ENCODE assay signal across 32 cellular contexts in the genomic region with DNA sequence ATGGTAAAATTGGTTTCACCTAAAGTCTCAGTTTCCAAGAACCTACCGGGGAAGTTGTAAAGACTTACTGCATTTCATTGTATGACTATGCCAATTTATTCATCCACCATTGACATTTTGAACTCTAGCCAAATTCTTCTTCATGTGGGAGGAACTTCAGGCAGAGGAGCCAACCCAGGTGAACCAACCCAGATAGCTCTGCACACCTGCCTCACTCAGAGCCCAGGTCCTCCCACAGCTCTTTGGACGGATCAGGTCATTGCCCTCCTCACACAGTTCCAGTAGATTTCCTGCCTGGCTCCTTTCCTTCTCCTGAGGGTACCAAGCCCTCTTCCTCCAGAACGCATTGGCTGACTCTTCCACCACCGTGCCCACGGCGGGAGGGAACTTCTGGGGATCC.
DNase-seq lines count a peak whose midpoint lies in the region; ATAC-seq and TF ChIP-seq lines count a peak whose summit lies in the region.
"Had no signal": no experiment of that assay in that cellular context is flagged by ENCODE, and none has a peak within 500 bp of the region (broad histone marks: within the 10 kb centered on the region; RNA-seq: fewer than 3 reads in every experiment).

No MANE protein-coding gene starts in this region.

- H3K9ac ChIP-seq in OCI-LY1 (ENCODE audit: low read length), result no peak overlapping the region

- H3K4me1 ChIP-seq in OCI-LY1 (ENCODE audit: insufficient read depth, low read length, severe bottlenecking), result peaks cover 52% of the 10 kb centered on the region
- H3K4me1 ChIP-seq: A549 had no signal

- no peaks in the 10 kb centered on the region for H3K79me2 ChIP-seq in OCI-LY1 (ENCODE audit: insufficient read depth, low read length)

- ATAC-seq in esophagus mucosa, result peak; percentile 87
- ATAC-seq: A549, GM23338, T-helper 17 cell had no signal

- TF ChIP-seq EP300 in Ishikawa (IDR thresholded peaks at IDR 0.05; ENCODE audit: borderline replicate concordance), result no peak

- H3K36me3 ChIP-seq in OCI-LY1 (ENCODE audit: insufficient read depth, low read length), result no peaks in the 10 kb centered on the region
- H3K36me3 ChIP-seq: brain microvascular endothelial cell, ovary, suprapubic skin had no signal

- H3K36me3 Mint-ChIP-seq in nephron progenitor cell (ENCODE audit: low read depth), result peaks cover 44% of the 10 kb centered on the region
- H3K36me3 Mint-ChIP-seq: CD4-positive, CD25-positive, alpha-beta regulatory T cell had no signal

- TF ChIP-seq CTCF in OCI-LY1 (IDR thresholded peaks at IDR 0.05; ENCODE audit: low read length), result no peak
- TF ChIP-seq CTCF in nephron progenitor cell (IDR thresholded peaks at IDR 0.05), result no peak
- no peak for TF ChIP-seq CTCF in GM10266 (IDR thresholded peaks at IDR 0.05; ENCODE audit: control insufficient read depth, insufficient read depth, low read depth, missing control alignments)

- peak overlapping the region; percentile 98 for H3K27ac ChIP-seq in OCI-LY1 (ENCODE audit: low read depth, low read length, poor library complexity, severe bottlenecking)
- H3K27ac ChIP-seq: A549, brain microvascular endothelial cell, ovary, PC-9, suprapubic skin had no signal

- peak overlapping the region; percentile 71 for H3K27ac Mint-ChIP-seq in nephron progenitor cell
- H3K27ac Mint-ChIP-seq: activated CD4-positive, alpha-beta memory T cell treated with anti-CD3 and anti-CD28 coated beads, Interleukin-2, amount 10 ng/mL, durations not matched to agents 7 days and 5 days; CD4-positive, CD25-positive, alpha-beta regulatory T cell; GM23338; nephron; T-helper 17 cell had no signal

- no peaks in the 10 kb centered on the region for H3K9me3 ChIP-seq in OCI-LY1 (ENCODE audit: low read length)
- H3K9me3 ChIP-seq: A549, ovary, suprapubic skin had no signal

- peaks cover 6% of the 10 kb centered on the region for H3K9me3 Mint-ChIP-seq in nephron progenitor cell
- H3K9me3 Mint-ChIP-seq: activated CD4-positive, alpha-beta memory T cell treated with anti-CD3 and anti-CD28 coated beads, Interleukin-2, amount 10 ng/mL, durations not matched to agents 7 days and 5 days had no signal

- H2AFZ ChIP-seq in OCI-LY1 (ENCODE audit: low read length), result no peak overlapping the region
- H2AFZ ChIP-seq: GM23338, PC-9 had no signal

- H3K4me3 Mint-ChIP-seq in nephron progenitor cell, result no peak overlapping the region
- H3K4me3 Mint-ChIP-seq: activated CD4-positive, alpha-beta memory T cell treated with anti-CD3 and anti-CD28 coated beads, Interleukin-2, amount 10 ng/mL, durations not matched to agents 7 days and 5 days; CD4-positive, CD25-positive, alpha-beta regulatory T cell; GM23338; nephron; T-helper 17 cell had no signal

- H3K4me1 Mint-ChIP-seq in nephron progenitor cell, result peaks cover 1% of the 10 kb centered on the region
- H3K4me1 Mint-ChIP-seq: GM23338, nephron had no signal

- H3K27me3 Mint-ChIP-seq in nephron progenitor cell (ENCODE audit: low read depth, poor library complexity), result peaks cover 4% of the 10 kb centered on the region
- H3K27me3 Mint-ChIP-seq: activated CD4-positive, alpha-beta memory T cell treated with anti-CD3 and anti-CD28 coated beads, Interleukin-2, amount 10 ng/mL, durations not matched to agents 7 days and 5 days; T-helper 17 cell had no signal

- no peak overlapping the region for H3K4me3 ChIP-seq in OCI-LY1 (ENCODE audit: low read depth, low read length, poor library complexity, severe bottlenecking)
- H3K4me3 ChIP-seq: A549, GM23338, lung, ovary, PC-9, suprapubic skin had no signal

- H4K20me1 ChIP-seq in OCI-LY1 (ENCODE audit: insufficient read depth, low read length), result no peaks in the 10 kb centered on the region

- no peak for DNase-seq in nephron progenitor cell
- DNase-seq in GM10266 (ENCODE audit: extremely low spot score), result no peak
- no peak for DNase-seq in activated CD8-positive, alpha-beta memory T cell treated with anti-CD3 and anti-CD28 coated beads, Interleukin-2, amount 50 U/mL, for 4 hours
- DNase-seq in COR-L47 (lab: John Stamatoyannopoulos, UW), result no peak
- no peak for DNase-seq in amygdala (lab: John Stamatoyannopoulos, UW)
- DNase-seq: activated CD4-positive, alpha-beta memory T cell treated with anti-CD3 and anti-CD28 coated beads, Interleukin-2, amount 10 ng/mL, durations not matched to agents 7 days and 5 days; activated CD4-positive, alpha-beta T cell treated with anti-CD3 and anti-CD28 coated beads for 1 hour; activated CD8-positive, alpha-beta memory T cell treated with anti-CD3 and anti-CD28 coated beads, Interleukin-2, amount 50 U/mL, for 48 hours; activated naive CD4-positive, alpha-beta T cell treated with anti-CD3 and anti-CD28 coated beads, Interleukin-2, amount 50 U/mL, for 16 hours; brain microvascular endothelial cell; glutamatergic neuron; IMR-90; islet precursor cell; NCI-H1048; NCI-H524; NK-92 treated with Interleukin-12 subunit alpha and Interleukin-12 subunit beta, amount 100 ng/mL, for 24 hours; ovary; PC-9; retina; Right ventricle myocardium superior; stimulated activated CD4-positive, alpha-beta T cell treated with anti-CD3 and anti-CD28 coated beads, Interleukin-1b, Interleukin-23, amount 100 ng/mL, for 48 hours; stimulated activated naive CD4-positive, alpha-beta T cell treated with Interleukin-2 at 50 U/mL for 16 hours; T-helper 17 cell had no signal

- no peaks in the 10 kb centered on the region for H3F3A ChIP-seq in OCI-LY1 (ENCODE audit: insufficient read depth, low read length)

- no peaks in the 10 kb centered on the region for H3K27me3 ChIP-seq in OCI-LY1 (ENCODE audit: insufficient read depth, low read length)
- H3K27me3 ChIP-seq: brain microvascular endothelial cell, ovary, suprapubic skin had no signal

- TF ChIP-seq RAD21 in Ishikawa (IDR thresholded peaks at IDR 0.05; ENCODE audit: low read depth), result no peak; the same call in 1 of the 2 replicates

- H3K9me2 ChIP-seq in OCI-LY1 (ENCODE audit: low read depth, low read length), result no peaks in the 10 kb centered on the region

- H3K4me2 ChIP-seq in OCI-LY1 (ENCODE audit: low read length), result no peak overlapping the region
- H3K4me2 ChIP-seq: A549, GM23338, PC-9 had no signal

TF ChIP-seq in Ishikawa, 13 proteins besides CTCF, POLR2A, EP300 and RAD21:
- 0 out of 2 replicates have a peak, but pooled peaks have one; percentile 32 for TF ChIP-seq TCF12 (IDR thresholded peaks at IDR 0.05; ENCODE audit: low read depth)
- TF ChIP-seq, protein P1, sequence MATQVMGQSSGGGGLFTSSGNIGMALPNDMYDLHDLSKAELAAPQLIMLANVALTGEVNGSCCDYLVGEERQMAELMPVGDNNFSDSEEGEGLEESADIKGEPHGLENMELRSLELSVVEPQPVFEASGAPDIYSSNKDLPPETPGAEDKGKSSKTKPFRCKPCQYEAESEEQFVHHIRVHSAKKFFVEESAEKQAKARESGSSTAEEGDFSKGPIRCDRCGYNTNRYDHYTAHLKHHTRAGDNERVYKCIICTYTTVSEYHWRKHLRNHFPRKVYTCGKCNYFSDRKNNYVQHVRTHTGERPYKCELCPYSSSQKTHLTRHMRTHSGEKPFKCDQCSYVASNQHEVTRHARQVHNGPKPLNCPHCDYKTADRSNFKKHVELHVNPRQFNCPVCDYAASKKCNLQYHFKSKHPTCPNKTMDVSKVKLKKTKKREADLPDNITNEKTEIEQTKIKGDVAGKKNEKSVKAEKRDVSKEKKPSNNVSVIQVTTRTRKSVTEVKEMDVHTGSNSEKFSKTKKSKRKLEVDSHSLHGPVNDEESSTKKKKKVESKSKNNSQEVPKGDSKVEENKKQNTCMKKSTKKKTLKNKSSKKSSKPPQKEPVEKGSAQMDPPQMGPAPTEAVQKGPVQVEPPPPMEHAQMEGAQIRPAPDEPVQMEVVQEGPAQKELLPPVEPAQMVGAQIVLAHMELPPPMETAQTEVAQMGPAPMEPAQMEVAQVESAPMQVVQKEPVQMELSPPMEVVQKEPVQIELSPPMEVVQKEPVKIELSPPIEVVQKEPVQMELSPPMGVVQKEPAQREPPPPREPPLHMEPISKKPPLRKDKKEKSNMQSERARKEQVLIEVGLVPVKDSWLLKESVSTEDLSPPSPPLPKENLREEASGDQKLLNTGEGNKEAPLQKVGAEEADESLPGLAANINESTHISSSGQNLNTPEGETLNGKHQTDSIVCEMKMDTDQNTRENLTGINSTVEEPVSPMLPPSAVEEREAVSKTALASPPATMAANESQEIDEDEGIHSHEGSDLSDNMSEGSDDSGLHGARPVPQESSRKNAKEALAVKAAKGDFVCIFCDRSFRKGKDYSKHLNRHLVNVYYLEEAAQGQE (IDR thresholded peaks at IDR 0.05; ENCODE audit: low read depth), result no peak
- TF ChIP-seq EGR1 (IDR thresholded peaks at IDR 0.05), result no peak
- TF ChIP-seq NFIC (IDR thresholded peaks at IDR 0.05), result peak; percentile 81
- 0 out of 2 replicates have a peak, but pooled peaks have one; percentile 10 for TF ChIP-seq TEAD4 (IDR thresholded peaks at IDR 0.05)
- no peak for TF ChIP-seq FOXM1 (IDR thresholded peaks at IDR 0.05; ENCODE audit: borderline replicate concordance, low read depth)
